ENCODE assay signal across 14 cellular contexts in the genomic region with DNA sequence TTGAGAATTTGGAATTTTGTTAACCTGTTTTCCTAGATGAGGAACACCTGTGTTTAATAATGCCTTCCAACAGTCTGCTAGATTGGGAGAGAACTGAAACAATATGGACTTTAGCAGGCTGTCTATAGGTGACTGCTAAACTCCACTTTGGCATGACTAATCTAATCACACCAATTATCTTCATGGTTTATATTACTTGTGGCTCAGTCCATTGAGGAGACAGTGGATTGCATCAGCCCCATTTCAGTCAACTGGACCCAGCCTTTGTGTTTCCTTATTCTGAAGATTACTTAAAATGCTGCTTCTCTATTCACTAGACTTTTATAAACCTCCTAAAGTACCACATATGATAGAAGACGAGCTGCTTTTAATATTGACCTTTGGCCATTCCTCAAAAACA.
DNase-seq lines count a peak whose midpoint lies in the region; ATAC-seq, FAIRE-seq and TF ChIP-seq lines count a peak whose summit lies in the region.
"Had no signal": no experiment of that assay in that cellular context is flagged by ENCODE, and none has a peak within 500 bp of the region (broad histone marks: within the 10 kb centered on the region; RNA-seq: fewer than 3 reads in every experiment).

No MANE protein-coding gene starts in this region.

- H2BK12ac ChIP-seq in H1 (ENCODE audit: low read depth, low read length) = no peak overlapping the region

- no peak overlapping the region for H3K4me2 ChIP-seq in H1 (ENCODE audit: insufficient read depth in 1 of 2, low read depth in 2 of 2, low read length in 2 of 2)

- H3K36me3 Mint-ChIP-seq in HFFc6 (ENCODE audit: low read depth) = peaks cover 19% of the 10 kb centered on the region

- no peak overlapping the region for H2BK15ac ChIP-seq in H1 (ENCODE audit: low read length)

- no peak overlapping the region; the same call in 1 of the 2 replicates for H2BK5ac ChIP-seq in H1 (ENCODE audit: low read depth, low read length)

- peaks cover 81% of the 10 kb centered on the region for H3K4me1 Mint-ChIP-seq in HFFc6 (ENCODE audit: low read depth)
- H3K4me1 Mint-ChIP-seq: activated CD4-positive, alpha-beta memory T cell treated with anti-CD3 and anti-CD28 coated beads, Interleukin-2, amount 10 ng/mL, durations not matched to agents 7 days and 5 days had no signal

- CTCF ChIA-PET in H1 (lab: Charles Lee; ENCODE audit: partially characterized antibody) = interaction anchor here (0.8 to 1.2 kb wide), 4 partner anchors 16 to 442 kb away, joined by 3 to 4 read pairs (median 3); no protein-coding TSS in a partner anchor

- H3K27ac ChIP-seq in H1 (ENCODE audit: low read depth, low read length) (no peak overlapping the region), neutrophil (peak overlapping the region; percentile 15)
- H3K27ac ChIP-seq: heart right ventricle, lower lobe of right lung, stomach had no signal

- no peak for TF ChIP-seq EP300 in H1 (IDR thresholded peaks at IDR 0.05; ENCODE audit: borderline replicate concordance in 1 of 2, low read depth in 2 of 2, low read length in 2 of 2)

- H4K8ac ChIP-seq in H1 (ENCODE audit: extremely low read depth, insufficient read depth, low read length) = no peak overlapping the region

- no peaks in the 10 kb centered on the region for H3K79me1 ChIP-seq in H1 (ENCODE audit: low read depth, low read length)

- H3K27ac Mint-ChIP-seq in HFFc6 = peak overlapping the region; percentile 66
- H3K27ac Mint-ChIP-seq: activated CD4-positive, alpha-beta memory T cell treated with anti-CD3 and anti-CD28 coated beads, Interleukin-2, amount 10 ng/mL, durations not matched to agents 7 days and 5 days; T-helper 1 cell treated with Interleukin-12 subunit alpha and Interleukin-12 subunit beta and Interleukin-4 antibody, amounts not matched to agents 30 μg/mL and 1 μg/mL, for 36 hours had no signal

- H3K9me3 Mint-ChIP-seq in HFFc6 = peaks cover 8% of the 10 kb centered on the region
- H3K9me3 Mint-ChIP-seq: activated CD4-positive, alpha-beta memory T cell treated with anti-CD3 and anti-CD28 coated beads, Interleukin-2, amount 10 ng/mL, durations not matched to agents 7 days and 5 days; T-helper 1 cell treated with Interleukin-12 subunit alpha and Interleukin-12 subunit beta and Interleukin-4 antibody, amounts not matched to agents 30 μg/mL and 1 μg/mL, for 36 hours had no signal

- H3K9ac ChIP-seq in H1 (replicated peaks in 1 of 4; ENCODE audit: extremely low read depth in 1 of 4, low read depth in 3 of 4, low read length in 3 of 4) = no peak overlapping the region

- H2BK20ac ChIP-seq in H1 (ENCODE audit: low read length) = no peak overlapping the region

- TF ChIP-seq RAD21 in H1 (IDR thresholded peaks at IDR 0.05 in 1 of 2, conservative IDR thresholded peaks at IDR 0.05 in 1 of 2; ENCODE audit: low read depth in 2 of 2, low read length in 2 of 2) = no peak

- H3K79me2 ChIP-seq in H1 (ENCODE audit: control insufficient read depth in 1 of 2, insufficient read depth in 2 of 2, low read length in 2 of 2) = no peaks in the 10 kb centered on the region

- H3K27me3 ChIP-seq in H1 (replicated peaks in 1 of 4; ENCODE audit: control insufficient read depth in 3 of 4, extremely low read depth in 1 of 4, insufficient read depth in 3 of 4, low read length in 3 of 4) (no peaks in the 10 kb centered on the region), neutrophil (no peaks in the 10 kb centered on the region)
- H3K27me3 ChIP-seq: heart right ventricle, stomach had no signal

- H2AFZ ChIP-seq in H1 (ENCODE audit: low read length) = 0 out of 2 replicates have a peak overlapping the region, but pooled peaks have one; percentile 54

- no peak overlapping the region for H3K56ac ChIP-seq in H1 (replicated peaks; ENCODE audit: insufficient read length, low read depth, low read length)

- no peak overlapping the region for H3K4ac ChIP-seq in H1 (replicated peaks; ENCODE audit: insufficient read length, low read depth, low read length)

- no peak overlapping the region; the same call in 1 of the 2 replicates for H3K18ac ChIP-seq in H1 (ENCODE audit: extremely low read depth, low read length)

- no peak overlapping the region for H2AK5ac ChIP-seq in H1 (ENCODE audit: low read depth, low read length)

- H4K91ac ChIP-seq in H1 (replicated peaks; ENCODE audit: insufficient read length, low read length) = no peak overlapping the region

- H4K5ac ChIP-seq in H1 (ENCODE audit: insufficient read length, low read depth, low read length) = peak overlapping the region; percentile 70

- DNase-seq in HFFc6 (peak; percentile 24), NOMO-1 (lab: John Stamatoyannopoulos, UW; ENCODE audit: unreplicated experiment in 2 of 2) (peak; percentile 79 to 96), H1 (ENCODE audit: low read depth in 1 of 2, low spot score in 2 of 2) (no peak), GM03348 (ENCODE audit: low spot score) (no peak)
- DNase-seq: activated CD4-positive, alpha-beta memory T cell treated with anti-CD3 and anti-CD28 coated beads, Interleukin-2, amount 10 ng/mL, durations not matched to agents 7 days and 5 days; activated naive CD4-positive, alpha-beta T cell treated with anti-CD3 and anti-CD28 coated beads, Interleukin-2, amount 50 U/mL, for 16 hours; lower lobe of right lung; stimulated activated CD4-positive, alpha-beta T cell treated with anti-CD3 and anti-CD28 coated beads, Interleukin-4, amount 100 ng/mL, for 1 hour had no signal

- H4K20me1 ChIP-seq in H1 (replicated peaks in 1 of 2; ENCODE audit: control insufficient read depth in 1 of 2, insufficient read depth in 2 of 2, low read length in 2 of 2) = no peaks in the 10 kb centered on the region

- ATAC-seq in GM21723 (IDR thresholded peaks at IDR 0.05; ENCODE audit: unreplicated experiment) (no peak), GM18873 (IDR thresholded peaks at IDR 0.05; ENCODE audit: low FRiP score, unreplicated experiment) (no peak)

- H3K9me3 ChIP-seq in H1 (ENCODE audit: insufficient read depth in 2 of 2, low read depth in 1 of 2, low read length in 1 of 2) (peaks cover 0 to 3% of the 10 kb centered on the region in 2 experiments; a peak in 1 of 4 replicates), neutrophil (no peaks in the 10 kb centered on the region)
- H3K9me3 ChIP-seq: lower lobe of right lung had no signal

- H3K4me3 Mint-ChIP-seq in HFFc6 = peak overlapping the region; percentile 58
- H3K4me3 Mint-ChIP-seq: activated CD4-positive, alpha-beta memory T cell treated with anti-CD3 and anti-CD28 coated beads, Interleukin-2, amount 10 ng/mL, durations not matched to agents 7 days and 5 days; T-helper 1 cell treated with Interleukin-12 subunit alpha and Interleukin-12 subunit beta and Interleukin-4 antibody, amounts not matched to agents 30 μg/mL and 1 μg/mL, for 36 hours had no signal

- no peak for FAIRE-seq in H1 (lab: Jason Lieb, UNC)

- H3K4me1 ChIP-seq in H1 (replicated peaks in 1 of 4; ENCODE audit: control insufficient read depth in 3 of 4, insufficient read depth in 4 of 4, low read length in 3 of 4) (no peaks in the 10 kb centered on the region; a peak in 1 of 7 replicates), neutrophil (ENCODE audit: control insufficient read depth in 1 of 2, insufficient read depth in 1 of 2, low read depth in 1 of 2, low read length in 1 of 2) (peaks cover 11 to 13% of the 10 kb centered on the region in 2 experiments)

- H2BK120ac ChIP-seq in H1 (replicated peaks; ENCODE audit: low read depth, low read length) = no peak overlapping the region

- TF ChIP-seq CTCF in HFFc6 (IDR thresholded peaks at IDR 0.05) (no peak), H1 (IDR thresholded peaks at IDR 0.05; ENCODE audit: control extremely low read depth in 1 of 3, insufficient read depth in 1 of 3, low read depth in 1 of 3, low read length in 3 of 3) (no peak), neutrophil (IDR thresholded peaks at IDR 0.05) (no peak)

- H3K23ac ChIP-seq in H1 (ENCODE audit: insufficient read length) = no peak overlapping the region

- TF ChIP-seq POLR2A in H1 (IDR thresholded peaks at IDR 0.05; ENCODE audit: control extremely low read depth in 1 of 2, low read depth in 2 of 2, low read length in 2 of 2) = no peak

- POLR2A ChIA-PET in H1 (lab: Charles Lee; ENCODE audit: partially characterized antibody) = no interaction called here

- H3K27me3 Mint-ChIP-seq in HFFc6 (ENCODE audit: insufficient read depth) = no peaks in the 10 kb centered on the region
- H3K27me3 Mint-ChIP-seq: activated CD4-positive, alpha-beta memory T cell treated with anti-CD3 and anti-CD28 coated beads, Interleukin-2, amount 10 ng/mL, durations not matched to agents 7 days and 5 days had no signal

- no peak overlapping the region for H3K14ac ChIP-seq in H1 (ENCODE audit: insufficient read length)

- no peak overlapping the region for H3K4me3 ChIP-seq in H1 (ENCODE audit: extremely low read depth in 1 of 4, insufficient read depth in 2 of 4, low read depth in 3 of 4, low read length in 4 of 4)
- no peak overlapping the region for H3K4me3 ChIP-seq in neutrophil (ENCODE audit: low read depth in 1 of 2, low read length in 1 of 2)
- H3K4me3 ChIP-seq: heart right ventricle, lower lobe of right lung, stomach had no signal

- WGBS in H1 (ENCODE audit: extremely low coverage in 1 of 2, insufficient coverage in 1 of 2, insufficient read length in 1 of 2, insufficient replicate concordance in 2 of 2, low coverage in 1 of 2, low lambda C conversion rate in 2 of 2, missing lambda C conversion rate in 1 of 2), 2 experiments = 83% methylated on average over 1 of the region's 1 CpG; no CpG with 5 or more reads in 1 of the 2 experiments

- no peaks in the 10 kb centered on the region for H3K23me2 ChIP-seq in H1 (ENCODE audit: low read depth, low read length)

- H3K36me3 ChIP-seq in H1 (ENCODE audit: control insufficient read depth in 2 of 4, insufficient read depth in 4 of 4, low read length in 3 of 4) (no peaks in the 10 kb centered on the region), neutrophil (no peaks in the 10 kb centered on the region)
- H3K36me3 ChIP-seq: heart right ventricle, lower lobe of right lung, stomach had no signal

TF ChIP-seq in H1, 55 proteins besides CTCF, POLR2A, EP300 and RAD21:
- TF ChIP-seq RFX5 (IDR thresholded peaks at IDR 0.05; ENCODE audit: borderline replicate concordance, low read depth, low read length) (no peak), RNF2 (IDR thresholded peaks at IDR 0.05; ENCODE audit: borderline replicate concordance, low read depth, low read length, missing control alignments, poor library complexity, severe bottlenecking) (no peak), TBP (IDR thresholded peaks at IDR 0.05; ENCODE audit: low read depth, low read length) (no peak), CREB1 (IDR thresholded peaks at IDR 0.05) (no peak)

Comparison
In these comparisons a context has a peak if more than half of its experiments do, and no peak if none do; other contexts are left out.
1. DNase-seq: peak in HFFc6 (single experiment) and NOMO-1 (2 of 2); none in H1 (0 of 2) and GM03348 (single experiment).